ENCODE assay signal across 23 cellular contexts in the genomic region with DNA sequence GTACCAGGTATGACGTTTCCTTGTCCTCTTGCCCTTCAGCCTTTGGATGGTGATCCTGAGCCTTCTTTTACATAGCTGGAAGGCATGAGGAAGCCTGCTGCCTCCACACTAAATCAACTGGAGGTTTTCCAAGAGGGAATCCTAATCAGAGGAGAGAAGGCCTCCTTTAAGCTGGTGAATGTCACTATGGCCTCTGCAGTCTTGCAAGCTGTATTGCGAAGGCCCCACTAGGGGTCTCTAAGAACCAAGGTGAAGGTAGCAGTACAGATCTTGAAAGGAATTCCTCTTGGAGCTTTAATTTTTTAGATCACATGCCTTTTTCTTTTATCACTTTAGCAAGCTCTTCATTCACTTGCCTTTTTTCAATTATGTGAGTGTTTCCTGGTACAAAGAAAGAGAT.
DNase-seq lines count a peak whose midpoint lies in the region; ATAC-seq, FAIRE-seq and TF ChIP-seq lines count a peak whose summit lies in the region.
"Had no signal": no experiment of that assay in that cellular context is flagged by ENCODE, and none has a peak within 500 bp of the region (broad histone marks: within the 10 kb centered on the region; RNA-seq: fewer than 3 reads in every experiment).

No MANE protein-coding gene starts in this region.

- H3K27me3 ChIP-seq in HepG2 (ENCODE audit: control insufficient read depth in 1 of 2, insufficient read depth in 2 of 2, low read length in 2 of 2), result no peaks in the 10 kb centered on the region
- H3K27me3 ChIP-seq in right lobe of liver, result no peaks in the 10 kb centered on the region
- no peaks in the 10 kb centered on the region for H3K27me3 ChIP-seq in Panc1 (ENCODE audit: control insufficient read depth, insufficient read depth, low read length)
- H3K27me3 ChIP-seq in gastrocnemius medialis, result no peaks in the 10 kb centered on the region
- H3K27me3 ChIP-seq: right atrium auricular region had no signal

- H3K9me3 ChIP-seq in HepG2 (ENCODE audit: low read length) (no peaks in the 10 kb centered on the region), right lobe of liver (no peaks in the 10 kb centered on the region), Panc1 (ENCODE audit: control insufficient read depth, insufficient read depth, low read depth, low read length) (no peaks in the 10 kb centered on the region), gastrocnemius medialis (no peaks in the 10 kb centered on the region)
- H3K9me3 ChIP-seq: left ventricle myocardium inferior, mucosa of descending colon, right atrium auricular region had no signal

- H3K36me3 ChIP-seq in HepG2 (replicated peaks in 1 of 2; ENCODE audit: control insufficient read depth in 1 of 2, insufficient read depth in 2 of 2, low read length in 2 of 2) (peaks cover 41 to 95% of the 10 kb centered on the region in 2 experiments), right lobe of liver (peaks cover 9 to 46% (median 28%) of the 10 kb centered on the region in 4 donors), Panc1 (ENCODE audit: control insufficient read depth, insufficient read depth, low read length) (peaks cover 20% of the 10 kb centered on the region), gastrocnemius medialis (peaks cover 0 to 66% of the 10 kb centered on the region in 2 donors)

- TF ChIP-seq EP300 in HepG2 (IDR thresholded peaks at IDR 0.05; ENCODE audit: low read depth in 2 of 2, low read length in 2 of 2) (no peak), HepG2 (CRISPR knock-in tag; IDR thresholded peaks at IDR 0.05; ENCODE audit: borderline replicate concordance) (no peak)

- H3K27me3 Mint-ChIP-seq in type B pancreatic cell, result no peaks in the 10 kb centered on the region
- H3K27me3 Mint-ChIP-seq: activated CD4-positive, alpha-beta T cell treated with anti-CD3 and anti-CD28 coated beads, Interleukin-2, amount 10 ng/mL, durations not matched to agents 7 days and 5 days; CD8-positive, alpha-beta memory T cell; central memory CD8-positive, alpha-beta T cell; stimulated activated memory B cell treated with anti-CD40 and anti-IgM and Interleukin-4, amounts not matched to agents 10 μg/mL and 1 μg/mL and 100 μg/mL, for 72 hours had no signal

- intact Hi-C loops in HepG2 (cut with micrococcal nuclease; ENCODE audit: unreplicated experiment) (no loop called here), right lobe of liver (cut with DNase I) (no loop called here), Panc1 (cut with micrococcal nuclease; ENCODE audit: unreplicated experiment) (no loop called here), gastrocnemius medialis (cut with DNase I; ENCODE audit: low total_unique reads) (no loop called here)

- no peak overlapping the region for H2AFZ ChIP-seq in HepG2 (ENCODE audit: low read length)

- H3K9me3 Mint-ChIP-seq in type B pancreatic cell, result no peaks in the 10 kb centered on the region
- H3K9me3 Mint-ChIP-seq: activated CD4-positive, alpha-beta T cell treated with anti-CD3 and anti-CD28 coated beads, Interleukin-2, amount 10 ng/mL, durations not matched to agents 7 days and 5 days; CD8-positive, alpha-beta memory T cell; central memory CD8-positive, alpha-beta T cell; stimulated activated memory B cell treated with anti-CD40 and anti-IgM and Interleukin-4, amounts not matched to agents 10 μg/mL and 1 μg/mL and 100 μg/mL, for 72 hours had no signal

- H3K4me3 Mint-ChIP-seq in type B pancreatic cell, result no peak overlapping the region
- H3K4me3 Mint-ChIP-seq: activated CD4-positive, alpha-beta T cell treated with anti-CD3 and anti-CD28 coated beads, Interleukin-2, amount 10 ng/mL, durations not matched to agents 7 days and 5 days; CD8-positive, alpha-beta memory T cell; central memory CD8-positive, alpha-beta T cell; stimulated activated memory B cell treated with anti-CD40 and anti-IgM and Interleukin-4, amounts not matched to agents 10 μg/mL and 1 μg/mL and 100 μg/mL, for 72 hours had no signal

- no peak overlapping the region for H3K27ac Mint-ChIP-seq in type B pancreatic cell
- H3K27ac Mint-ChIP-seq: activated CD4-positive, alpha-beta T cell treated with anti-CD3 and anti-CD28 coated beads, Interleukin-2, amount 10 ng/mL, durations not matched to agents 7 days and 5 days; stimulated activated memory B cell treated with anti-CD40 and anti-IgM and Interleukin-4, amounts not matched to agents 10 μg/mL and 1 μg/mL and 100 μg/mL, for 72 hours had no signal

- H3K4me1 Mint-ChIP-seq in type B pancreatic cell (ENCODE audit: unreplicated experiment), result peaks cover 6% of the 10 kb centered on the region
- H3K4me1 Mint-ChIP-seq: central memory CD8-positive, alpha-beta T cell; stimulated activated memory B cell treated with anti-CD40 and anti-IgM and Interleukin-4, amounts not matched to agents 10 μg/mL and 1 μg/mL and 100 μg/mL, for 72 hours had no signal

- POLR2A ChIA-PET in HepG2 (lab: Yijun Ruan, JAX) (no interaction called here), Panc1 (lab: Charles Lee) (no interaction called here)

- no peak overlapping the region for H3K9ac ChIP-seq in HepG2 (ENCODE audit: insufficient read depth, low read depth, low read length)

- H3K4me1 ChIP-seq in HepG2 (ENCODE audit: insufficient read depth, low read length) (no peaks in the 10 kb centered on the region), right lobe of liver (peaks cover 0 to 17% (median 0%) of the 10 kb centered on the region in 4 donors), Panc1 (ENCODE audit: control insufficient read depth, insufficient read depth, low read length) (no peaks in the 10 kb centered on the region), gastrocnemius medialis (peaks cover 9 to 11% of the 10 kb centered on the region in 2 donors)

- no peak for ATAC-seq in HepG2
- ATAC-seq in right lobe of liver, result no peak
- no peak for ATAC-seq in Panc1
- no peak for ATAC-seq in gastrocnemius medialis
- ATAC-seq: mucosa of descending colon; stimulated activated memory B cell treated with anti-CD40 and anti-IgM and Interleukin-4, amounts not matched to agents 10 μg/mL and 1 μg/mL and 100 μg/mL, for 72 hours had no signal

- H4K20me1 ChIP-seq in HepG2 (ENCODE audit: insufficient read depth, low read length), result peaks cover 73% of the 10 kb centered on the region

- TF ChIP-seq POLR2A in HepG2 (IDR thresholded peaks at IDR 0.05; ENCODE audit: insufficient read depth in 1 of 2, low read depth in 2 of 2, low read length in 2 of 2), result no peak
- no peak for TF ChIP-seq POLR2A in right lobe of liver (IDR thresholded peaks at IDR 0.05)
- TF ChIP-seq POLR2A in gastrocnemius medialis (IDR thresholded peaks at IDR 0.05), result no peak

- H3K4me3 ChIP-seq in HepG2 (replicated peaks in 1 of 3; ENCODE audit: insufficient read depth in 1 of 3, low read depth in 2 of 3, low read length in 3 of 3) (no peak overlapping the region), right lobe of liver (no peak overlapping the region), Panc1 (ENCODE audit: low read depth in 2 of 2, low read length in 2 of 2) (no peak overlapping the region), epithelial cell of proximal tubule (ENCODE audit: low read depth, low read length) (no peak overlapping the region), gastrocnemius medialis (no peak overlapping the region)
- H3K4me3 ChIP-seq: left ventricle myocardium inferior, mucosa of descending colon, right atrium auricular region had no signal

- H3K36me3 Mint-ChIP-seq in type B pancreatic cell, result peaks cover 62% of the 10 kb centered on the region

- TF ChIP-seq CTCF in HepG2 (CRISPR knock-in tag; IDR thresholded peaks at IDR 0.05) (no peak), right lobe of liver (IDR thresholded peaks at IDR 0.05) (no peak), Panc1 (IDR thresholded peaks at IDR 0.05) (peak; percentile 23), epithelial cell of proximal tubule (conservative IDR thresholded peaks at IDR 0.05; ENCODE audit: low read depth, low read length) (peak; percentile 16), type B pancreatic cell (conservative IDR thresholded peaks at IDR 0.05) (peak; percentile 50), gastrocnemius medialis (IDR thresholded peaks at IDR 0.05 in 4 of 5, conservative IDR thresholded peaks at IDR 0.05 in 1 of 5) (no peak)

- H3K27ac ChIP-seq in HepG2 (ENCODE audit: extremely low read length, insufficient read depth, low read length) (no peak overlapping the region), right lobe of liver (no peak overlapping the region), Panc1 (ENCODE audit: low read length) (no peak overlapping the region), gastrocnemius medialis (no peak overlapping the region)
- H3K27ac ChIP-seq: left ventricle myocardium inferior, right atrium auricular region had no signal

- no peak overlapping the region for H3K4me2 ChIP-seq in HepG2 (ENCODE audit: low read depth, low read length)

- in situ Hi-C loops in HepG2 (cut with HindIII; ENCODE audit: extremely low pct_ligation_motif_present, low pct_unique_long_range_greater_than_20kb) (no loop called here), Panc1 (cut with HindIII; ENCODE audit: low pct_unique_long_range_greater_than_20kb, low sequenced_read_pairs) (no loop called here), gastrocnemius medialis (cut with MboI; ENCODE audit: low sequenced_read_pairs in 4 of 4) (loop anchor here (10.0 to 25.0 kb wide), 5 partner anchors 284 to 692 kb away; partner anchors contain the start of genes TMEM212 (in 2 of the 4) and FNDC3B (in 1 of the 4))

- DNase-seq in HepG2 (ENCODE audit: low spot score) (no peak), right lobe of liver (no peak), Panc1 (ENCODE audit: low read depth, low spot score) (no peak), epithelial cell of proximal tubule (ENCODE audit: low read depth) (no peak), type B pancreatic cell (ENCODE audit: extremely low spot score, unreplicated experiment) (no peak), NCI-H187 (lab: John Stamatoyannopoulos, UW) (no peak), NCI-H2196 treated with DMSO at 0.1 percent for 48 hours (lab: John Stamatoyannopoulos, UW; ENCODE audit: unreplicated experiment) (no peak), gastrocnemius medialis (no peak)
- DNase-seq: activated CD4-positive, alpha-beta T cell treated with anti-CD3 and anti-CD28 coated beads, Interleukin-2, amount 10 ng/mL, durations not matched to agents 7 days and 5 days; activated CD8-positive, alpha-beta memory T cell treated with anti-CD3 and anti-CD28 coated beads, Interleukin-2, amount 50 U/mL, for 4 hours; activated gamma-delta T cell; CD8-positive, alpha-beta memory T cell; effector CD8-positive, alpha-beta T cell; left ventricle myocardium inferior; mucosa of descending colon; NCI-H1436; NCI-H345; NK-92 treated with Interleukin-12 subunit alpha and Interleukin-12 subunit beta, amount 100 ng/mL, for 24 hours; occipital lobe had no signal

- CTCF ChIA-PET in HepG2 (lab: Yijun Ruan, JAX; ENCODE audit: low intra/inter-chr PET ratio, low total read pairs) (no interaction called here), Panc1 (lab: Charles Lee) (no interaction called here)

- no TSS peak for BruUV-seq in HepG2 (replicated peaks; lab: Mats Ljungman, UMichigan)
- no TSS peak for BruUV-seq in Panc1 (replicated peaks; lab: Mats Ljungman, UMichigan)

- peaks cover 2% of the 10 kb centered on the region for H3K79me2 ChIP-seq in HepG2 (ENCODE audit: insufficient read depth, low read length)

- TF ChIP-seq RAD21 in HepG2 (CRISPR knock-in tag; IDR thresholded peaks at IDR 0.05), result no peak

- FAIRE-seq in HepG2 (lab: Jason Lieb, UNC), result no peak
- FAIRE-seq: H54 had no signal

- WGBS in HepG2 (ENCODE audit: low lambda C conversion rate), result 100% methylated on average over 2 of the region's 2 CpGs
- WGBS in right lobe of liver (ENCODE audit: insufficient coverage, low coverage, low lambda C conversion rate, missing lambda C conversion rate), result 83% methylated on average over 2 of the region's 2 CpGs

Comparison
In these comparisons a context has a peak if more than half of its experiments do, and no peak if none do; other contexts are left out.
1. CTCF ChIP-seq: peak in Panc1 (single experiment), epithelial cell of proximal tubule (single experiment) and type B pancreatic cell (single experiment); none in HepG2 (single experiment), right lobe of liver (0 of 4) and gastrocnemius medialis (0 of 5).
2. in situ Hi-C loops: an anchor here in gastrocnemius medialis (10.0 to 25.0 kb wide); none called in HepG2 and Panc1.